In genomic region chrX:7153231-7153630, GRCh38 we compare ENCODE assay signal across 1 cellular context.
A peak's percentile ranks its signal among the peaks of the same experiment; 100 is the strongest.
TF ChIP-seq lines count a peak whose summit lies in the region.

No MANE protein-coding gene starts in this region.

TF ChIP-seq in GM12878, 131 proteins besides CTCF, POLR2A, EP300 and RAD21:
- TF ChIP-seq EED (IDR thresholded peaks at IDR 0.05; ENCODE audit: low read depth) (no peak), HDGF (IDR thresholded peaks at IDR 0.05) (0 out of 2 replicates have a peak, but pooled peaks have one; percentile 53), NFIC (IDR thresholded peaks at IDR 0.05; ENCODE audit: low read depth, low read length) (no peak)
